8 cellular contexts compared by ENCODE assay signal in the genomic region with DNA sequence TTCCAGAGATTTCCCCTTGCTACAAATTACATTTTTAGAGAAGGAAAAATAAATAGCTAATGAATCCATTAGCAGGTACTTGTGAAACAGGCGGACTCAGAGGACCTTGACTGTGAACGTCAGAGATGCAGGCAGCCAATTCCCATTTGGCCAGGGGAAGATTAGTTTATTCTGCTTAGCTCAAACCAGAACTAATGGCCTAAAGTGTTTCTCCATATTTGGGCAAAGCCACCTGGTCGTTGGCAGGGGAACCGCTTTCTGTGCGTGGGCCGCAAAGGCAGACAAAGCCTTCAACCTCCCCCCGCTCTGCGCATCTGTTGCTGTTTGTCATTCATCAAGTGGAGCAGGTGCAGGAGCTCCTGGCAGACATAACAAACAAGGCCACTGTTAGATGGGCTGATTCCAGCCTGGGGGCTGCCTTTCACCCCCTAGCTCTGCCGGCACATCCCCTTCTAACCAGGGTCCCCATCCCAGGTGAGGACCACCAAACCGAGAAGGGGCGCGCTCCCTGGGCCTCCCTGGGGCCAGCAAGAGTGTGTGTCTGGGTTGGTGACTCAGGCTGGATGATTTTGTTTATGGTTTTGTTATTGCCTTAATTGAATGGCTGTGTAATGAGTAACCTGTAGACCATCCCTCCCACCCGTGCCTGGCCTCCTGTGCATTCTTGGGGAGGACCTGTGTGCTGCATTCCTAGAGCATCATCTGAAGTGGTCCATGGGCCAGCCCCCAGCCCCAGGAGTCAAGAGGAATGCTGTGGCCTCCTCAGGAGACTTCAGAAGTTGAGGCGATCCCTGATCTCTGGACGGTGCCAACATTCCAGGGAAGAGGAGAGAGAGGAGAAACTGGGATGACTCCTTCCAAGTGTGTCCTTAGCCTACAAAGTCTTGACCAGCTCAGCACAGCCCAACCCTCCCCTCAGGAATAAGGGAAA. TPM values are rescaled to one million over a fixed set of nuclear protein-coding genes. Genes with fewer than 3 reads are reported as not detected.
A peak's percentile ranks its signal among the peaks of the same experiment; 100 is the strongest.
DNase-seq lines count a peak whose midpoint lies in the region; ATAC-seq, FAIRE-seq and TF ChIP-seq lines count a peak whose summit lies in the region.

No MANE protein-coding gene starts in this region.

- no peaks in the 10 kb centered on the region for H3K9me3 ChIP-seq in endocrine pancreas (ENCODE audit: control insufficient read depth, low read length)
- H3K9me3 ChIP-seq in sigmoid colon: no peaks in the 10 kb centered on the region

- TF ChIP-seq POLR2A in GM12892 (IDR thresholded peaks at IDR 0.05; ENCODE audit: low read depth, low read length): peak; percentile 74
- no peak for TF ChIP-seq POLR2A in sigmoid colon (IDR thresholded peaks at IDR 0.05)

- H3K4me3 ChIP-seq in endocrine pancreas (ENCODE audit: control insufficient read depth, insufficient read depth, low read length) (peak overlapping the region; percentile 5), sigmoid colon (no peak overlapping the region)

- H3K27ac ChIP-seq in sigmoid colon: peak overlapping the region in 1 of 4 donors; percentile 8

- H3K9ac ChIP-seq in endocrine pancreas (ENCODE audit: control insufficient read depth, insufficient read depth, low read length): peak overlapping the region; percentile 39

- no peak for TF ChIP-seq CTCF in sigmoid colon (IDR thresholded peaks at IDR 0.05)

- H3K27me3 ChIP-seq in endocrine pancreas (ENCODE audit: control insufficient read depth, insufficient read depth, low read length) (no peaks in the 10 kb centered on the region), sigmoid colon (no peaks in the 10 kb centered on the region)

- DNase-seq in GM12892 (ENCODE audit: insufficient read length) (peak; percentile 65), NCI-H446 treated with DMSO at 0.1 percent for 48 hours (lab: John Stamatoyannopoulos, UW) (peak; percentile 91), sigmoid colon (peak; percentile 81), Kasumi-1 (lab: John Stamatoyannopoulos, UW) (no peak), RKO (ENCODE audit: low spot score) (no peak)
- no peak for DNase-seq in activated CD4-positive, CD25-positive, alpha-beta regulatory T cell treated with anti-CD3 and anti-CD28 coated beads, Interleukin-2, amount 50 U/mL, for 72 hours

- intact Hi-C loops in sigmoid colon (cut with DNase I): no loop called here

- peak; percentile 93 for FAIRE-seq in GM12892 (lab: Jason Lieb, UNC)

- no peaks in the 10 kb centered on the region for H3K36me3 ChIP-seq in endocrine pancreas (ENCODE audit: control insufficient read depth, insufficient read depth, low read length)
- no peaks in the 10 kb centered on the region for H3K36me3 ChIP-seq in sigmoid colon

- peaks cover 5% of the 10 kb centered on the region for H3K4me1 ChIP-seq in endocrine pancreas (ENCODE audit: control insufficient read depth, insufficient read depth, low read length)
- H3K4me1 ChIP-seq in sigmoid colon: peaks cover 0 to 30% (median 14%) of the 10 kb centered on the region in 4 donors

- TF ChIP-seq EP300 in sigmoid colon (IDR thresholded peaks at IDR 0.05): no peak

- peak; percentile 49 for ATAC-seq in HG02884 (IDR thresholded peaks at IDR 0.05; ENCODE audit: unreplicated experiment)

- WGBS in sigmoid colon, 2 donors: 22 to 56% methylated on average over 15 of the region's 15 CpGs

RNA-seq across cellular contexts. Expression of a gene that starts 14.5 kb away (rescaled TPM):
- polyA plus RNA-seq in GM12892 (2012; ENCODE audit: missing spikeins): not detected
- total RNA-seq in sigmoid colon: 1 to 10 TPM in 1 of 4 donors, not detected in 3; 2.2 TPM
- polyA plus RNA-seq in sigmoid colon: 1 to 10 TPM in 2 of 3 donors, under 1 TPM in 1; 0.34 to 7.8 (median 1.2) TPM

RNA-seq across cellular contexts. Expression of a gene that starts 21.2 kb away (rescaled TPM):
- polyA plus RNA-seq in GM12892 (2012; ENCODE audit: missing spikeins): 1.9 TPM
- not detected for total RNA-seq in sigmoid colon
- polyA plus RNA-seq in sigmoid colon: 1 to 10 TPM in 1 of 3 donors, not detected in 2; 1.1 TPM

Comparison
In these comparisons a context has a peak if more than half of its experiments do, and no peak if none do; other contexts are left out.
1. DNase-seq: peak in GM12892 (single experiment), NCI-H446 treated with DMSO at 0.1 percent for 48 hours (single experiment) and sigmoid colon (single experiment); none in activated CD4-positive, CD25-positive, alpha-beta regulatory T cell treated with anti-CD3 and anti-CD28 coated beads, Interleukin-2, amount 50 U/mL, for 72 hours (single experiment), Kasumi-1 (0 of 2) and RKO (single experiment).